Comparison of ENCODE assay signal across 17 cellular contexts in genomic region chr4:137116144-137116543, GRCh38.
DNase-seq lines count a peak whose midpoint lies in the region; ATAC-seq and TF ChIP-seq lines count a peak whose summit lies in the region.
"Had no signal": no experiment of that assay in that cellular context is flagged by ENCODE, and none has a peak within 500 bp of the region (broad histone marks: within the 10 kb centered on the region; RNA-seq: fewer than 3 reads in every experiment).

No MANE protein-coding gene starts in this region.

- no peak overlapping the region for H2AFZ ChIP-seq in SK-N-SH (ENCODE audit: low read depth)

- H3K27me3 ChIP-seq in SK-N-SH (ENCODE audit: insufficient read depth): no peaks in the 10 kb centered on the region
- H3K27me3 ChIP-seq: BLaER1 had no signal

- POLR2A ChIA-PET in SK-N-SH (lab: Yijun Ruan, JAX): no interaction called here

- H3K4me2 ChIP-seq in SK-N-SH: no peak overlapping the region
- H3K4me2 ChIP-seq: BLaER1 had no signal

- H3K79me2 ChIP-seq in SK-N-SH (ENCODE audit: insufficient read depth): no peaks in the 10 kb centered on the region

- no peaks in the 10 kb centered on the region for H3K4me1 ChIP-seq in SK-N-SH (ENCODE audit: control insufficient read depth in 1 of 2, insufficient read depth in 2 of 2, low read depth in 1 of 2, low read length in 1 of 2)
- H3K4me1 ChIP-seq: BLaER1 had no signal

- H3K36me3 ChIP-seq in SK-N-SH (replicated peaks in 1 of 2; ENCODE audit: control insufficient read depth in 1 of 2, insufficient read depth in 2 of 2, low read length in 1 of 2): no peaks in the 10 kb centered on the region
- H3K36me3 ChIP-seq: BLaER1 had no signal

- TF ChIP-seq EP300 in SK-N-SH (IDR thresholded peaks at IDR 0.05; ENCODE audit: borderline replicate concordance in 1 of 2, low read depth in 1 of 2, low read length in 1 of 2): no peak

- TF ChIP-seq RAD21 in SK-N-SH (IDR thresholded peaks at IDR 0.05; ENCODE audit: low read length): no peak

- H3K27ac ChIP-seq in SK-N-SH (ENCODE audit: low read depth in 2 of 2, low read length in 1 of 2): no peak overlapping the region
- H3K27ac ChIP-seq: BLaER1 had no signal

- H4K20me1 ChIP-seq in SK-N-SH (ENCODE audit: insufficient read depth): no peaks in the 10 kb centered on the region
- H4K20me1 ChIP-seq: BLaER1 had no signal

- no peaks in the 10 kb centered on the region for H3F3A ChIP-seq in SK-N-SH (replicated peaks; ENCODE audit: insufficient read depth)

- 72% methylated on average over 3 of the region's 3 CpGs for WGBS in SK-N-SH (ENCODE audit: low lambda C conversion rate)

- CTCF ChIA-PET in SK-N-SH (lab: Yijun Ruan, JAX): no interaction called here

- no peak for ATAC-seq in GM18498 (IDR thresholded peaks at IDR 0.05; ENCODE audit: unreplicated experiment)
- ATAC-seq: K562 had no signal

- no peak overlapping the region for H3K4me3 ChIP-seq in fibroblast of mammary gland (ENCODE audit: control insufficient read depth, low read depth, low read length)
- H3K4me3 ChIP-seq in SK-N-SH (ENCODE audit: low read depth in 2 of 2, low read length in 1 of 2): no peak overlapping the region
- H3K4me3 ChIP-seq: BLaER1, K562 had no signal

- H3K9me2 ChIP-seq in SK-N-SH: no peaks in the 10 kb centered on the region

- DNase-seq in HT1080 (ENCODE audit: low read depth): peak; percentile 77
- DNase-seq in RKO (ENCODE audit: low spot score): peak; percentile 22
- DNase-seq in fibroblast of mammary gland (ENCODE audit: low read depth): peak; percentile 25
- DNase-seq in renal cortical epithelial cell (ENCODE audit: low read depth): peak; percentile 12
- no peak for DNase-seq in C1 segment of cervical spinal cord (lab: John Stamatoyannopoulos, UW)
- no peak for DNase-seq in SK-N-SH
- DNase-seq: CD4-positive, alpha-beta memory T cell; GF-D8; MM.1S; NCI-H1048; NCI-H1436; NCI-H1930; NCI-H510A treated with DMSO at 0.1 percent for 48 hours; NCI-H748 treated with DMSO at 0.1 percent for 48 hours had no signal

- no peak overlapping the region for H3K9ac ChIP-seq in SK-N-SH
- H3K9ac ChIP-seq: BLaER1 had no signal

- no peaks in the 10 kb centered on the region; the same call in 1 of the 2 replicates for H3K9me3 ChIP-seq in SK-N-SH
- H3K9me3 ChIP-seq: BLaER1 had no signal

- TF ChIP-seq CTCF in fibroblast of mammary gland (conservative IDR thresholded peaks at IDR 0.05; ENCODE audit: control insufficient read depth, insufficient read depth, low read depth, low read length): no peak
- no peak for TF ChIP-seq CTCF in SK-N-SH (IDR thresholded peaks at IDR 0.05)

TF ChIP-seq in SK-N-SH, 30 proteins besides CTCF, POLR2A, EP300 and RAD21:
- TF ChIP-seq USF2 (IDR thresholded peaks at IDR 0.05; ENCODE audit: borderline replicate concordance, low read depth, low read length) (no peak), CHD2 (IDR thresholded peaks at IDR 0.05; ENCODE audit: low read length, partially characterized antibody) (no peak), EZH2phosphoT487 (IDR thresholded peaks at IDR 0.05; ENCODE audit: borderline replicate concordance, low read depth) (no peak), IRF3 (IDR thresholded peaks at IDR 0.05; ENCODE audit: low read depth, low read length) (no peak), NRF1 (IDR thresholded peaks at IDR 0.05; ENCODE audit: low read depth, low read length) (no peak), ZBTB33 (IDR thresholded peaks at IDR 0.05; ENCODE audit: borderline replicate concordance, low read depth) (no peak), ELF1 (IDR thresholded peaks at IDR 0.05) (no peak), JUND (IDR thresholded peaks at IDR 0.05) (no peak), TCF12 (IDR thresholded peaks at IDR 0.05) (no peak), GABPA (IDR thresholded peaks at IDR 0.05; ENCODE audit: low read depth) (no peak)
- TF ChIP-seq, protein P1, sequence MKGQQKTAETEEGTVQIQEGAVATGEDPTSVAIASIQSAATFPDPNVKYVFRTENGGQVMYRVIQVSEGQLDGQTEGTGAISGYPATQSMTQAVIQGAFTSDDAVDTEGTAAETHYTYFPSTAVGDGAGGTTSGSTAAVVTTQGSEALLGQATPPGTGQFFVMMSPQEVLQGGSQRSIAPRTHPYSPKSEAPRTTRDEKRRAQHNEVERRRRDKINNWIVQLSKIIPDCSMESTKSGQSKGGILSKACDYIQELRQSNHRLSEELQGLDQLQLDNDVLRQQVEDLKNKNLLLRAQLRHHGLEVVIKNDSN (IDR thresholded peaks at IDR 0.05; ENCODE audit: borderline replicate concordance, low read depth): no peak
- TF ChIP-seq, protein P2, sequence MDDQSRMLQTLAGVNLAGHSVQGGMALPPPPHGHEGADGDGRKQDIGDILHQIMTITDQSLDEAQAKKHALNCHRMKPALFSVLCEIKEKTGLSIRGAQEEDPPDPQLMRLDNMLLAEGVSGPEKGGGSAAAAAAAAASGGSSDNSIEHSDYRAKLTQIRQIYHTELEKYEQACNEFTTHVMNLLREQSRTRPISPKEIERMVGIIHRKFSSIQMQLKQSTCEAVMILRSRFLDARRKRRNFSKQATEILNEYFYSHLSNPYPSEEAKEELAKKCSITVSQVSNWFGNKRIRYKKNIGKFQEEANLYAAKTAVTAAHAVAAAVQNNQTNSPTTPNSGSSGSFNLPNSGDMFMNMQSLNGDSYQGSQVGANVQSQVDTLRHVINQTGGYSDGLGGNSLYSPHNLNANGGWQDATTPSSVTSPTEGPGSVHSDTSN (IDR thresholded peaks at IDR 0.05): no peak
TF ChIP-seq in SK-N-SH: peak in this region for 0.

Comparison
In these comparisons a context has a peak if more than half of its experiments do, and no peak if none do; other contexts are left out.
1. DNase-seq: peak in HT1080 (single experiment), RKO (single experiment), fibroblast of mammary gland (single experiment) and renal cortical epithelial cell (single experiment); none in C1 segment of cervical spinal cord (0 of 14) and SK-N-SH (single experiment).